8 cellular contexts compared by ENCODE assay signal in genomic region chr1:7752512-7753417, GRCh38. TPM values are rescaled to one million over a fixed set of nuclear protein-coding genes. Genes with fewer than 3 reads are reported as not detected.
DNase-seq lines count a peak whose midpoint lies in the region; ATAC-seq and TF ChIP-seq lines count a peak whose summit lies in the region.

No MANE protein-coding gene starts in this region.

- intact Hi-C loops in ascending aorta (cut with DNase I) (loop anchor here (1.0 kb wide), 1 partner anchor 85 kb away; no protein-coding TSS in a partner anchor), prostate gland (cut with DNase I) (loop anchor here (2.0 to 5.0 kb wide), 2 partner anchors 84 to 150 kb away; no protein-coding TSS in a partner anchor)

- H3K27ac ChIP-seq in SJSA1: no peak overlapping the region
- H3K27ac ChIP-seq in ascending aorta: no peak overlapping the region
- no peak overlapping the region for H3K27ac ChIP-seq in right atrium auricular region
- H3K27ac ChIP-seq in prostate gland: peak overlapping the region in 1 of 2 donors; percentile 11

- H3K9me3 ChIP-seq in SJSA1 (replicated peaks) (no peaks in the 10 kb centered on the region), ascending aorta (no peaks in the 10 kb centered on the region), right atrium auricular region (no peaks in the 10 kb centered on the region), prostate gland (no peaks in the 10 kb centered on the region)

- H3K4me1 ChIP-seq in SJSA1 (replicated peaks) (peaks cover 7% of the 10 kb centered on the region), ascending aorta (peaks cover 0 to 4% of the 10 kb centered on the region in 2 donors), right atrium auricular region (peaks cover 0 to 4% of the 10 kb centered on the region in 2 donors), prostate gland (replicated peaks) (no peaks in the 10 kb centered on the region)

- TF ChIP-seq CTCF in LNCaP clone FGC (IDR thresholded peaks at IDR 0.05; ENCODE audit: control insufficient read depth, extremely low read depth, insufficient read depth) (peak; percentile 77), ascending aorta (IDR thresholded peaks at IDR 0.05) (peak; percentile 71 to 82 (median 71)), right atrium auricular region (IDR thresholded peaks at IDR 0.05) (peak; percentile 35 to 88), prostate gland (IDR thresholded peaks at IDR 0.05) (peak; percentile 63 to 93 (median 82))

- H3K27me3 ChIP-seq in SJSA1 (replicated peaks) (peaks cover 14% of the 10 kb centered on the region), ascending aorta (no peaks in the 10 kb centered on the region), right atrium auricular region (no peaks in the 10 kb centered on the region), prostate gland (replicated peaks; ENCODE audit: insufficient read depth) (no peaks in the 10 kb centered on the region)

- TF ChIP-seq POLR2A in prostate gland (IDR thresholded peaks at IDR 0.05): no peak

- H3K4me3 ChIP-seq in LNCaP clone FGC (ENCODE audit: low read depth, low read length): 0 out of 2 replicates have a peak overlapping the region, but pooled peaks have one; percentile 5
- peak overlapping the region; percentile 21 for H3K4me3 ChIP-seq in SJSA1
- peak overlapping the region; percentile 25 to 49 for H3K4me3 ChIP-seq in ascending aorta
- peak overlapping the region in 1 of 2 donors; percentile 8 for H3K4me3 ChIP-seq in right atrium auricular region
- peak overlapping the region in 1 of 2 donors; percentile 10 for H3K4me3 ChIP-seq in prostate gland

- WGBS in prostate gland: 26% methylated on average over 18 of the region's 18 CpGs

- no peak for ATAC-seq in GM19035 (IDR thresholded peaks at IDR 0.05; ENCODE audit: unreplicated experiment)
- no peak for ATAC-seq in HG03571 (IDR thresholded peaks at IDR 0.05; ENCODE audit: unreplicated experiment)

- H3K36me3 ChIP-seq in SJSA1 (no peaks in the 10 kb centered on the region), ascending aorta (no peaks in the 10 kb centered on the region), right atrium auricular region (no peaks in the 10 kb centered on the region), prostate gland (no peaks in the 10 kb centered on the region)

- DNase-seq in DMS53 treated with DMSO at 0.1 percent for 48 hours (lab: John Stamatoyannopoulos, UW; ENCODE audit: unreplicated experiment): peak; percentile 53
- DNase-seq in LNCaP clone FGC (ENCODE audit: low read depth): peak; percentile 34
- peak in 1 of 2 experiments; percentile 55 for DNase-seq in SJSA1 (ENCODE audit: low read depth in 1 of 2, low spot score in 2 of 2)
- peak in 1 of 2 donors; percentile 77 for DNase-seq in ascending aorta (ENCODE audit: low spot score in 2 of 2)
- peak; percentile 73 for DNase-seq in right atrium auricular region (ENCODE audit: low spot score)
- peak; percentile 80 for DNase-seq in prostate gland (ENCODE audit: low spot score)

RNA-seq across cellular contexts. Expression of gene VAMP3, which starts 18.3 kb away (rescaled TPM):
- 110 and 162 TPM in 2 replicates for total RNA-seq in SJSA1 (2014; rRNA removed; shearing (Covaris generic))
- total RNA-seq in ascending aorta (79.1 TPM), right atrium auricular region (10 to 100 TPM; 84.3 to 97.9 TPM), prostate gland (10 to 100 TPM; 85.2 to 95.1 TPM)

RNA-seq across cellular contexts. Expression of gene PER3, which starts 31.3 kb away (rescaled TPM):
- 5.6 and 13.2 TPM in 2 replicates for total RNA-seq in SJSA1 (2014; rRNA removed; shearing (Covaris generic))
- total RNA-seq in ascending aorta (8.1 TPM), right atrium auricular region (10 to 100 TPM; 11.7 to 17.8 TPM), prostate gland (10 to 100 TPM; 12.0 to 20.6 TPM)
